Comparison of ENCODE assay signal across 8 cellular contexts in the genomic region with DNA sequence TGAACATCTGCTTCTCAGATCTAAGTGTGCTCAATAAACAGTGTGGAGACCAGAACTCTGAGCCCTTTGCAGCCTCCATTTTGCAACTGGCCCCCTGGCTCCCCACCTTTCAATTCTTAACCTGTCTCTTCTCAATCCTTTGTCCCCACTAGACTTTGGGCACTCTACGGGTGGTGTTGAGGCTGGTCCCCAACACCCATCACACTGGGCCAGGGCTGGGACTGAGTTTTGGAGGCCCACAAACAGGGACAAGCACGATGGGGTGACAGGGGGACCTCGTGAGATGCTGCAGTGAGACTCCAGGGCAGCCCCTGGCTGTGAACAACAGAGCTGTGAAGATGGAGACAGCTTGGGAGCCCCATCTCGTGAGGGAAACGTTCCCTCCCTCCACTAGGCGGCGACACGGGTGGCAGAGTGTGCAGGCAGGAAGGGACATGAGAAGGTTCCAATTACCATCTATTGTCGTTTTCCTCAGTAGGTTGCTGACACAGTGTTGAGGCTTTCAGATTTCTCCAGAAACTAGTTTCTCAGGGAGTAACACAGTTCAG. TPM values are rescaled to one million over a fixed set of nuclear protein-coding genes. Genes with fewer than 3 reads are reported as not detected.
DNase-seq lines count a peak whose midpoint lies in the region; ATAC-seq lines count a peak whose summit lies in the region.

No MANE protein-coding gene starts in this region.

- H3K27ac Mint-ChIP-seq in activated T-helper 17 cell treated with anti-CD3 and anti-CD28 coated beads, Interleukin-2, amount 50 U/mL, for 72 hours = peak overlapping the region; percentile 23

- peaks cover 42% of the 10 kb centered on the region for H3K36me3 Mint-ChIP-seq in activated T-helper 17 cell treated with anti-CD3 and anti-CD28 coated beads, Interleukin-2, amount 50 U/mL, for 72 hours (ENCODE audit: low read depth)

- H3K27me3 Mint-ChIP-seq in activated T-helper 17 cell treated with anti-CD3 and anti-CD28 coated beads, Interleukin-2, amount 50 U/mL, for 72 hours = no peaks in the 10 kb centered on the region

- no peaks in the 10 kb centered on the region for H3K9me3 Mint-ChIP-seq in activated T-helper 17 cell treated with anti-CD3 and anti-CD28 coated beads, Interleukin-2, amount 50 U/mL, for 72 hours

- DNase-seq in NK-92 treated with Interleukin-12 subunit alpha and Interleukin-12 subunit beta, amount 100 ng/mL, for 24 hours (lab: John Stamatoyannopoulos, UW) = peak; percentile 33
- DNase-seq in NK-92 (lab: John Stamatoyannopoulos, UW; ENCODE audit: unreplicated experiment) (no peak), NOMO-1 treated with dmso at 0.1 percent for 144 hours (lab: John Stamatoyannopoulos, UW; ENCODE audit: unreplicated experiment) (peak; percentile 7), left cardiac atrium (peak; percentile 42), NCI-H446 (lab: John Stamatoyannopoulos, UW) (no peak)
- DNase-seq in stimulated activated CD4-positive, alpha-beta T cell treated with anti-CD3 and anti-CD28 coated beads, Interleukin-4, amount 100 ng/mL, for 1 hour = peak; percentile 70

- ATAC-seq in activated T-helper 17 cell treated with anti-CD3 and anti-CD28 coated beads, Interleukin-2, amount 50 U/mL, for 72 hours (replicated peaks) = no peak
- no peak for ATAC-seq in left cardiac atrium
- ATAC-seq in GM18870 (IDR thresholded peaks at IDR 0.05; ENCODE audit: unreplicated experiment) = no peak

- H3K4me1 Mint-ChIP-seq in activated T-helper 17 cell treated with anti-CD3 and anti-CD28 coated beads, Interleukin-2, amount 50 U/mL, for 72 hours = peaks cover 30% of the 10 kb centered on the region

- intact Hi-C loops in left cardiac atrium (cut with DNase I) = no loop called here

- H3K4me3 Mint-ChIP-seq in activated T-helper 17 cell treated with anti-CD3 and anti-CD28 coated beads, Interleukin-2, amount 50 U/mL, for 72 hours = peak overlapping the region; percentile 18

RNA-seq across cellular contexts. Expression of a gene that starts 1.2 kb away (rescaled TPM):
- 10 to 100 TPM; 14.5 to 28.8 TPM for total RNA-seq in activated T-helper 17 cell treated with anti-CD3 and anti-CD28 coated beads, Interleukin-2, amount 50 U/mL, for 72 hours
- 1 to 10 TPM; 4.9 to 8.1 TPM for total RNA-seq in left cardiac atrium

RNA-seq across cellular contexts. Expression of a gene that starts 3.5 kb away (rescaled TPM):
- 1 to 10 TPM; 3.6 to 8.3 TPM for total RNA-seq in activated T-helper 17 cell treated with anti-CD3 and anti-CD28 coated beads, Interleukin-2, amount 50 U/mL, for 72 hours
- total RNA-seq in left cardiac atrium = 1 to 10 TPM; 8.1 to 8.2 TPM

RNA-seq across cellular contexts. Expression of a gene that starts 11.7 kb away (rescaled TPM):
- total RNA-seq in activated T-helper 17 cell treated with anti-CD3 and anti-CD28 coated beads, Interleukin-2, amount 50 U/mL, for 72 hours = 10 to 100 TPM; 27.2 to 52.7 TPM
- 10 to 100 TPM; 47.3 to 67.6 TPM for total RNA-seq in left cardiac atrium

RNA-seq across cellular contexts. Expression of a gene that starts 29.9 kb away (rescaled TPM):
- total RNA-seq in activated T-helper 17 cell treated with anti-CD3 and anti-CD28 coated beads, Interleukin-2, amount 50 U/mL, for 72 hours = 10 to 100 TPM; 28.6 to 42.3 TPM
- 10 to 100 TPM; 17.9 to 26.6 TPM for total RNA-seq in left cardiac atrium

Comparison
In these comparisons a context has a peak if more than half of its experiments do, and no peak if none do; other contexts are left out.
1. DNase-seq: peak in NK-92 treated with Interleukin-12 subunit alpha and Interleukin-12 subunit beta, amount 100 ng/mL, for 24 hours (single experiment), NOMO-1 treated with dmso at 0.1 percent for 144 hours (single experiment), left cardiac atrium (single experiment) and stimulated activated CD4-positive, alpha-beta T cell treated with anti-CD3 and anti-CD28 coated beads, Interleukin-4, amount 100 ng/mL, for 1 hour (single experiment); none in NK-92 (single experiment) and NCI-H446 (0 of 2).